9 cellular contexts compared by ENCODE assay signal in the genomic region with DNA sequence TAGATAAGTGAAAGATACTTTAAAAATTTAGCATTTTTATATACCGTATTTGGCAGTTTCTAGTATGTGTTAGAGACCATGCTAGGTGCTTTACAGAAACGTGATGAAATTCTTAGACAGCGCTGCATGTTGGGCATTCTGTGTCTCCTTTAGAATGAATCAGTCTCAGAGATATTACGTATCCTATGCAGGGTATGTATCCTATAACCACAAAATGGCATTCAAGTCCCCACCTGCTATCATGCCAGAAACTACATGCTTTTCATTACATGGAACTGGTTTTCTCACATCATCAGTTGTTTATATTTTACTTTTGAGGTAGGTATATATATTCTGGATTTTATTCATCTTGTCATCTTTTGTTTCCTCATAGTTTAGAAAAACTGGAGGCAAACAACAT. TPM values are rescaled to one million over a fixed set of nuclear protein-coding genes. Genes with fewer than 3 reads are reported as not detected.
"Had no signal": no experiment of that assay in that cellular context is flagged by ENCODE, and none has a peak within 500 bp of the region (broad histone marks: within the 10 kb centered on the region; RNA-seq: fewer than 3 reads in every experiment).

No MANE protein-coding gene starts in this region.

- DNase-seq: IMR-90, KBM-7, KG1 had no signal

- H3K4me2 ChIP-seq: KMS-11 had no signal

- H3K9ac ChIP-seq: KMS-11 had no signal

- H3K4me3 ChIP-seq: K562 had no signal

- H3K27ac ChIP-seq: HL-60, KMS-11 had no signal

RNA-seq across cellular contexts. Expression of gene SLC35D3, which starts 57.4 kb away (rescaled TPM):
- total RNA-seq: HepG2, HT1080, IMR-90, K562 had no signal
- polyA plus RNA-seq: HepG2, IgD-negative memory B cell, IMR-90, K562 had no signal
